ENCODE assay signal across 1 cellular context in the genomic region with DNA sequence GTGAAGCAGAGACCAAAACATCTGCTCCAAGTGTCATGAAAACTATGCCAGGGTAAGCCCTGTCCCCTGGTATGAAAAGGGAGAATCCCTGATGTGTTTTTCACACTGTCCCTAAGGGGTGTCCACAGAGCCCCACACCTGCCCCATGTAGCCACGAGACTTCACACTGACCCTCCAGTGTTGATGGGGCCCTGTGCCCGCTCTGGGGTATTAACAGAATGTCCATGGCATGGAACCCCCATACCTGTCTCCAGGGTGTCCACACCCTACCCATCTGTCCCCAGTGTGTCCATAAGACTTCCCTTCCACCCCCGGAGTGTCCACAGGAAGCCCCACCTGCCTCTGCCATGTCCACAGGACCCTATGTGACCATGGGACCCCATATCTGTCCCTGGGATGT. TPM values are rescaled to one million over a fixed set of nuclear protein-coding genes. Genes with fewer than 3 reads are reported as not detected.
"Had no signal": no experiment of that assay in that cellular context is flagged by ENCODE, and none has a peak within 500 bp of the region (broad histone marks: within the 10 kb centered on the region; RNA-seq: fewer than 3 reads in every experiment).

No MANE protein-coding gene starts in this region.

RNA-seq across cellular contexts. Expression of gene ALDH3B1, which starts 15.0 kb away (rescaled TPM):
- total RNA-seq: progenitor cell of endocrine pancreas had no signal
